In the genomic region with DNA sequence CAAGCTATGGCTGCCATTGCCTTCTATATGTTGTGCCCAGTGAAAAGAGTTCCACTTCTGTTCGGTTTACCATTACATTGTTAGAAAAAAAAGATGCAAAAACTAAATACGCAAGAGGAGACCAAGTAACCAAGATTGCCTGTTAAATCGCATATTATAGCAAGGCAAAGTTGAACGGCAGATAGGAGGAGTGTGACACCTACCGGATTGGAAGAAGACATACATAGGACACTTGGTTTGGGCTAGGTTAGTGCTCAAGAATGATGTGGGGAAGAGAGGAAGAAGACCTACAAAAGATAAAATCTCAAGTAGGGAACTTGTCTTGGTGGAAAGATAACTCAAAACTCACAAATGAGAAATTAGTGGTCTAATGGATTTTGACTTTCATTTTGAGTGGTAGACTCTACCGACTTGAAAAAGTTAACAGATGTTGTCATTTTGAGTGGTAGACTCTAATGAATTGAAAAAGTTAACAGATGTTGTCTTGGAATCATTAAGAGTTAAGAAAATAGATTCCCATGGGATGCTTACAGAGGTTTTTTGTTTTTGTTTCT, we compare ENCODE assay signal across 1 cellular context.
TF ChIP-seq lines count a peak whose summit lies in the region.

No MANE protein-coding gene starts in this region.

TF ChIP-seq in SK-N-SH treated with all-trans-retinoic acid at 6 μM for 48 hours, 23 proteins besides CTCF, POLR2A, EP300 and RAD21 (continued from another document):
- TF ChIP-seq, protein P1, sequence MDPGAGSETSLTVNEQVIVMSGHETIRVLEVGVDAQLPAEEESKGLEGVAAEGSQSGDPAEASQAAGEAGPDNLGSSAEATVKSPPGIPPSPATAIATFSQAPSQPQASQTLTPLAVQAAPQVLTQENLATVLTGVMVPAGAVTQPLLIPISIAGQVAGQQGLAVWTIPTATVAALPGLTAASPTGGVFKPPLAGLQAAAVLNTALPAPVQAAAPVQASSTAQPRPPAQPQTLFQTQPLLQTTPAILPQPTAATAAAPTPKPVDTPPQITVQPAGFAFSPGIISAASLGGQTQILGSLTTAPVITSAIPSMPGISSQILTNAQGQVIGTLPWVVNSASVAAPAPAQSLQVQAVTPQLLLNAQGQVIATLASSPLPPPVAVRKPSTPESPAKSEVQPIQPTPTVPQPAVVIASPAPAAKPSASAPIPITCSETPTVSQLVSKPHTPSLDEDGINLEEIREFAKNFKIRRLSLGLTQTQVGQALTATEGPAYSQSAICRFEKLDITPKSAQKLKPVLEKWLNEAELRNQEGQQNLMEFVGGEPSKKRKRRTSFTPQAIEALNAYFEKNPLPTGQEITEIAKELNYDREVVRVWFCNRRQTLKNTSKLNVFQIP (CRISPR knock-in tag; IDR thresholded peaks at IDR 0.05; ENCODE audit: borderline replicate concordance, low read depth): no peak
- TF ChIP-seq TSHZ2 (CRISPR knock-in tag; IDR thresholded peaks at IDR 0.05) (no peak), CSRNP3 (CRISPR knock-in tag; IDR thresholded peaks at IDR 0.05) (no peak), ZNF70 (CRISPR knock-in tag; IDR thresholded peaks at IDR 0.05) (no peak), TCF4 (CRISPR knock-in tag; IDR thresholded peaks at IDR 0.05; ENCODE audit: borderline replicate concordance) (no peak), PATZ1 (CRISPR knock-in tag; IDR thresholded peaks at IDR 0.05; ENCODE audit: borderline replicate concordance) (no peak), ZNF565 (CRISPR knock-in tag; conservative IDR thresholded peaks at IDR 0.05; ENCODE audit: low read depth) (no peak), ZC3H10 (CRISPR knock-in tag; IDR thresholded peaks at IDR 0.05) (no peak), PPARA (CRISPR knock-in tag; IDR thresholded peaks at IDR 0.05; ENCODE audit: borderline replicate concordance) (no peak), GLIS3 (CRISPR knock-in tag; IDR thresholded peaks at IDR 0.05) (no peak), CSDC2 (CRISPR knock-in tag; IDR thresholded peaks at IDR 0.05) (no peak), ZFP3 (CRISPR knock-in tag; IDR thresholded peaks at IDR 0.05) (no peak), OSR1 (CRISPR knock-in tag; IDR thresholded peaks at IDR 0.05) (no peak)
TF ChIP-seq in SK-N-SH treated with all-trans-retinoic acid at 6 μM for 48 hours: peak in this region for 0.
